In genomic region chr16:68279726-68280125, GRCh38 we compare ENCODE assay signal across 18 cellular contexts. TPM values are rescaled to one million over a fixed set of nuclear protein-coding genes. Genes with fewer than 3 reads are reported as not detected.
A peak's percentile ranks its signal among the peaks of the same experiment; 100 is the strongest.
DNase-seq lines count a peak whose midpoint lies in the region; ATAC-seq and TF ChIP-seq lines count a peak whose summit lies in the region.
"Had no signal": no experiment of that assay in that cellular context is flagged by ENCODE, and none has a peak within 500 bp of the region (broad histone marks: within the 10 kb centered on the region; RNA-seq: fewer than 3 reads in every experiment).

No MANE protein-coding gene starts in this region.

- no peaks in the 10 kb centered on the region for H3K27me3 ChIP-seq in effector memory CD4-positive, alpha-beta T cell (replicated peaks; ENCODE audit: control insufficient read depth, insufficient read depth, low read length, poor library complexity, severe bottlenecking)
- H3K27me3 ChIP-seq in transverse colon = no peaks in the 10 kb centered on the region
- H3K27me3 ChIP-seq: vagina had no signal

- intact Hi-C loops in transverse colon (cut with DNase I; ENCODE audit: low total_unique reads) = no loop called here

- TF ChIP-seq POLR2A in transverse colon (IDR thresholded peaks at IDR 0.05) = no peak

- H3K36me3 Mint-ChIP-seq in activated naive CD4-positive, alpha-beta T cell treated with anti-CD3 and anti-CD28 coated beads, Interleukin-2, amount 10 ng/mL, durations not matched to agents 7 days and 5 days = peaks cover 68% of the 10 kb centered on the region
- peaks cover 35% of the 10 kb centered on the region for H3K36me3 Mint-ChIP-seq in T-cell
- H3K36me3 Mint-ChIP-seq: natural killer cell had no signal

- peaks cover 73% of the 10 kb centered on the region for H3K4me1 ChIP-seq in effector memory CD4-positive, alpha-beta T cell (ENCODE audit: control insufficient read depth, insufficient read depth, low read length, poor library complexity, severe bottlenecking)
- peaks cover 0 to 66% (median 9%) of the 10 kb centered on the region in 4 donors for H3K4me1 ChIP-seq in transverse colon

- no peak for DNase-seq in activated naive CD4-positive, alpha-beta T cell treated with anti-CD3 and anti-CD28 coated beads, Interleukin-2, amount 10 ng/mL, durations not matched to agents 7 days and 5 days
- no peak for DNase-seq in activated naive CD4-positive, alpha-beta T cell (lab: John Stamatoyannopoulos, UW)
- no peak for DNase-seq in T-cell
- DNase-seq in effector memory CD4-positive, alpha-beta T cell = no peak
- no peak for DNase-seq in transverse colon
- no peak for DNase-seq in HPDE6-E6E7 (ENCODE audit: extremely low spot score)
- no peak for DNase-seq in GM13976 (ENCODE audit: low spot score)
- no peak for DNase-seq in activated CD8-positive, alpha-beta memory T cell treated with anti-CD3 and anti-CD28 coated beads, Interleukin-2, amount 50 U/mL, for 4 hours
- DNase-seq: activated CD4-positive, alpha-beta T cell treated with anti-CD3 and anti-CD28 coated beads, Interleukin-2, amount 50 U/mL, for 1 hour; activated effector memory CD4-positive, alpha-beta T cell treated with anti-CD3 and anti-CD28 coated beads, Interleukin-2, amount 50 U/mL, for 16 hours; Calu3; HFFc6; immature natural killer cell; natural killer cell; NCI-H1694 had no signal

- no peaks in the 10 kb centered on the region for H3K9me3 Mint-ChIP-seq in activated naive CD4-positive, alpha-beta T cell treated with anti-CD3 and anti-CD28 coated beads, Interleukin-2, amount 10 ng/mL, durations not matched to agents 7 days and 5 days
- no peaks in the 10 kb centered on the region for H3K9me3 Mint-ChIP-seq in T-cell
- H3K9me3 Mint-ChIP-seq: HFFc6, immature natural killer cell, natural killer cell had no signal

- in situ Hi-C loops in transverse colon (cut with MboI; ENCODE audit: low pct_ligation_motif_present in 1 of 4, low pct_unique_long_range_greater_than_20kb in 1 of 4, low sequenced_read_pairs in 3 of 4) = no loop called here
- in situ Hi-C loops in GM13976 (cut with MboI; ENCODE audit: low sequenced_read_pairs, unreplicated experiment) = no loop called here

- no peaks in the 10 kb centered on the region for H3K27me3 Mint-ChIP-seq in activated naive CD4-positive, alpha-beta T cell treated with anti-CD3 and anti-CD28 coated beads, Interleukin-2, amount 10 ng/mL, durations not matched to agents 7 days and 5 days
- H3K27me3 Mint-ChIP-seq in T-cell = no peaks in the 10 kb centered on the region

- H3K27ac Mint-ChIP-seq in activated naive CD4-positive, alpha-beta T cell treated with anti-CD3 and anti-CD28 coated beads, Interleukin-2, amount 10 ng/mL, durations not matched to agents 7 days and 5 days = peak overlapping the region; percentile 33
- H3K27ac Mint-ChIP-seq in T-cell = peak overlapping the region; percentile 94 to 97
- H3K27ac Mint-ChIP-seq: HFFc6 had no signal

- no peaks in the 10 kb centered on the region for H3K9me3 ChIP-seq in effector memory CD4-positive, alpha-beta T cell (ENCODE audit: control insufficient read depth, low read length)
- no peaks in the 10 kb centered on the region for H3K9me3 ChIP-seq in transverse colon
- H3K9me3 ChIP-seq: vagina had no signal

- no peak overlapping the region for H3K4me3 ChIP-seq in effector memory CD4-positive, alpha-beta T cell (ENCODE audit: insufficient read depth, low read depth, low read length, poor library complexity, severe bottlenecking)
- no peak overlapping the region for H3K4me3 ChIP-seq in transverse colon
- H3K4me3 ChIP-seq: smooth muscle cell, vagina had no signal

- ATAC-seq in T-cell (replicated peaks in 1 of 4) = no peak
- ATAC-seq: natural killer cell had no signal

- peak overlapping the region; percentile 33 for H3K27ac ChIP-seq in effector memory CD4-positive, alpha-beta T cell (ENCODE audit: insufficient read depth, low read length, poor library complexity, severe bottlenecking)
- peak overlapping the region in 3 of 4 donors; percentile 3 to 46 (median 21) for H3K27ac ChIP-seq in transverse colon
- H3K27ac ChIP-seq: vagina had no signal

- H3K4me1 Mint-ChIP-seq in activated naive CD4-positive, alpha-beta T cell treated with anti-CD3 and anti-CD28 coated beads, Interleukin-2, amount 10 ng/mL, durations not matched to agents 7 days and 5 days = peaks cover 78% of the 10 kb centered on the region
- H3K4me1 Mint-ChIP-seq in T-cell = peaks cover 73 to 76% (median 74%) of the 10 kb centered on the region in 3 donors

- H3K36me3 ChIP-seq in effector memory CD4-positive, alpha-beta T cell (ENCODE audit: control insufficient read depth, insufficient read depth, low read length) = peaks cover 3% of the 10 kb centered on the region
- no peaks in the 10 kb centered on the region for H3K36me3 ChIP-seq in transverse colon

- no peak overlapping the region for H3K4me3 Mint-ChIP-seq in activated naive CD4-positive, alpha-beta T cell treated with anti-CD3 and anti-CD28 coated beads, Interleukin-2, amount 10 ng/mL, durations not matched to agents 7 days and 5 days
- peak overlapping the region in 2 of 3 donors; percentile 44 to 59 for H3K4me3 Mint-ChIP-seq in T-cell
- H3K4me3 Mint-ChIP-seq: HFFc6, immature natural killer cell, natural killer cell had no signal

- TF ChIP-seq CTCF in transverse colon (IDR thresholded peaks at IDR 0.05) (no peak), GM13976 (IDR thresholded peaks at IDR 0.05; ENCODE audit: borderline replicate concordance, control extremely low read depth, extremely low read depth, insufficient read depth, missing control alignments) (no peak)

- CTCF ChIA-PET in activated naive CD4-positive, alpha-beta T cell treated with anti-CD3 and anti-CD28 coated beads, Interleukin-2, amount 10 ng/mL, durations not matched to agents 7 days and 5 days (lab: Charles Lee) = interaction anchor here (1.4 to 3.6 kb wide), 3 partner anchors 10 to 18 kb away, joined by 5 to 16 read pairs (median 9); partner anchors contain the start of gene SLC7A6
- CTCF ChIA-PET in T-cell (lab: Charles Lee) = interaction anchor here in 1 of 2 donors (0.6 to 2.2 kb wide), 6 partner anchors 9 to 824 kb away, joined by 3 to 8 read pairs (median 3); partner anchors contain the start of gene SLC7A6

- TF ChIP-seq EP300 in transverse colon (IDR thresholded peaks at IDR 0.05; ENCODE audit: low read depth) = no peak

- POLR2A ChIA-PET in T-cell (lab: Charles Lee) = interaction anchor here (0.6 to 1.6 kb wide), 4 partner anchors 15 to 1590 kb away, joined by 3 to 10 read pairs (median 4); partner anchors contain the start of gene SLC7A6 (in 1 of the 2)

- 65 to 82% methylated on average over 2 to 6 of the region's 6 CpGs for WGBS in transverse colon (ENCODE audit: low coverage in 1 of 2), 2 donors

RNA-seq across cellular contexts. Expression of gene SLC7A6, which starts 15.4 kb away (rescaled TPM):
- 100 to 1,000 TPM; 146 to 216 (median 185) TPM for total RNA-seq in T-cell
- total RNA-seq in transverse colon = 100 to 1,000 TPM in 1 of 4 donors, 10 to 100 TPM in 3; 20.6 to 145 (median 31.4) TPM

RNA-seq across cellular contexts. Expression of gene SLC7A6OS, which starts 31.0 kb away (rescaled TPM):
- 10 to 100 TPM; 42.5 to 50.3 (median 43.9) TPM for total RNA-seq in T-cell
- 10 to 100 TPM in 3 of 4 donors, 1 to 10 TPM in 1; 7.8 to 49.0 (median 15.3) TPM for total RNA-seq in transverse colon

RNA-seq across cellular contexts. Expression of gene PRMT7, which starts 31.1 kb away (rescaled TPM):
- total RNA-seq in T-cell = 10 to 100 TPM; 80.1 to 92.4 (median 87.2) TPM
- total RNA-seq in transverse colon = 100 to 1,000 TPM in 1 of 4 donors, 10 to 100 TPM in 3; 20.6 to 115 (median 38.5) TPM

RNA-seq across cellular contexts. Expression of gene PLA2G15, which starts 34.6 kb away (rescaled TPM):
- total RNA-seq in T-cell (10 to 100 TPM in 4 of 5 donors, 1 to 10 TPM in 1; 8.7 to 16.4 (median 10.9) TPM), transverse colon (10 to 100 TPM in 3 of 4 donors, 1 to 10 TPM in 1; 9.6 to 18.2 (median 15.0) TPM)

RNA-seq across cellular contexts. Expression of gene ESRP2, which starts 43.8 kb away (rescaled TPM):
- total RNA-seq in T-cell (under 1 TPM in 3 of 5 donors, not detected in 2; 0.47 to 0.79 (median 0.62) TPM), transverse colon (10 to 100 TPM; 61.3 to 87.5 (median 77.2) TPM)
- total RNA-seq: M059J, natural killer cell had no signal
